11 cellular contexts compared by ENCODE assay signal in the genomic region with DNA sequence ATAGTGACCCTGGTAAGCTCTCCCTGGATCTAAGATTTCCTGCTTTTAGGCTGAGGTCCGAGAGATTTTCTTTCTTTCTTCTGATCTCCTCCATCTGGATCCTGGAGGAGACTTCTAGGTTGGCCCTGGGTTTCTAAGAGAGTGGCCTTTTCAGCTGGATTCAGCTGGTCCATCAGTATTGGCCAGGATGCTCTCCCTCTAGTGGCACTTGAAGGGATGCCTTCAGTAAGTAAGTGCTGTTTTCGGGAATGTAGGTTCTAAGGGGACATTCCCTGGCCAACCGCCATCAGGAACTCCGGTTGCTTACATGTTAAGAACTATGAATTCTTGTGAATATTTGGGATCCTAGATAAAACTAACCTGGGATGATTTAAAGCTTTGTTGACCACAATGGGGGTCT. TPM values are rescaled to one million over a fixed set of nuclear protein-coding genes. Genes with fewer than 3 reads are reported as not detected.
DNase-seq lines count a peak whose midpoint lies in the region; ATAC-seq and TF ChIP-seq lines count a peak whose summit lies in the region.
"Had no signal": no experiment of that assay in that cellular context is flagged by ENCODE, and none has a peak within 500 bp of the region (broad histone marks: within the 10 kb centered on the region; RNA-seq: fewer than 3 reads in every experiment).

No MANE protein-coding gene starts in this region.

- H3K4me1 ChIP-seq in right lobe of liver: no peaks in the 10 kb centered on the region

- POLR2A ChIA-PET in T-cell (lab: Charles Lee): interaction anchor here in 1 of 2 donors (0.5 kb wide), 1 partner anchor 957 kb away, joined by 3 read pairs; no protein-coding TSS in a partner anchor

- intact Hi-C loops in right lobe of liver (cut with DNase I): no loop called here

- 37% methylated on average over 4 of the region's 4 CpGs for WGBS in right lobe of liver (ENCODE audit: insufficient coverage, low coverage, low lambda C conversion rate, missing lambda C conversion rate)

- H3K27ac Mint-ChIP-seq in T-cell: no peak overlapping the region
- H3K27ac Mint-ChIP-seq: activated T-helper 17 cell treated with anti-CD3 and anti-CD28 coated beads, Interleukin-2, amount 50 U/mL, for 72 hours; stimulated activated naive CD8-positive, alpha-beta T cell treated with anti-CD3 and anti-CD28 coated beads, Interleukin-15, Interleukin-2, amounts not matched to agents 100 ng/mL and 50 ng/mL, for 24 hours had no signal

- in situ Hi-C loops in KBM-7 (cut with MboI; ENCODE audit: low pct_unique_long_range_greater_than_20kb, low sequenced_read_pairs): no loop called here

- H3K4me3 Mint-ChIP-seq in T-cell: no peak overlapping the region
- H3K4me3 Mint-ChIP-seq: activated T-helper 17 cell treated with anti-CD3 and anti-CD28 coated beads, Interleukin-2, amount 50 U/mL, for 72 hours; stimulated activated naive CD8-positive, alpha-beta T cell treated with anti-CD3 and anti-CD28 coated beads, Interleukin-15, Interleukin-2, amounts not matched to agents 100 ng/mL and 50 ng/mL, for 24 hours had no signal

- H3K36me3 Mint-ChIP-seq in T-cell: no peaks in the 10 kb centered on the region

- no peaks in the 10 kb centered on the region for H3K36me3 ChIP-seq in right lobe of liver

- no peaks in the 10 kb centered on the region for H3K9me3 ChIP-seq in right lobe of liver

- peaks cover 0 to 7% of the 10 kb centered on the region in 2 donors for H3K27me3 Mint-ChIP-seq in T-cell
- H3K27me3 Mint-ChIP-seq: stimulated activated naive CD8-positive, alpha-beta T cell treated with anti-CD3 and anti-CD28 coated beads, Interleukin-15, Interleukin-2, amounts not matched to agents 100 ng/mL and 50 ng/mL, for 24 hours had no signal

- ATAC-seq in right lobe of liver (peak; percentile 76 to 85 (median 80)), GM19035 (IDR thresholded peaks at IDR 0.05; ENCODE audit: unreplicated experiment) (no peak), T-cell (replicated peaks in 1 of 4) (no peak), GM18868 (IDR thresholded peaks at IDR 0.05; ENCODE audit: unreplicated experiment) (no peak)
- ATAC-seq: activated T-helper 17 cell treated with anti-CD3 and anti-CD28 coated beads, Interleukin-2, amount 50 U/mL, for 72 hours; right cardiac atrium had no signal

- H3K9me3 Mint-ChIP-seq in T-cell: no peaks in the 10 kb centered on the region
- H3K9me3 Mint-ChIP-seq: stimulated activated naive CD8-positive, alpha-beta T cell treated with anti-CD3 and anti-CD28 coated beads, Interleukin-15, Interleukin-2, amounts not matched to agents 100 ng/mL and 50 ng/mL, for 24 hours had no signal

- CTCF ChIA-PET in T-cell (lab: Charles Lee): no interaction called here

- no peak overlapping the region for H3K4me3 ChIP-seq in right lobe of liver

- peak; percentile 31 to 68 (median 56) for TF ChIP-seq CTCF in right lobe of liver (IDR thresholded peaks at IDR 0.05)

- no peak overlapping the region for H3K27ac ChIP-seq in right lobe of liver

- no peak for TF ChIP-seq POLR2A in right lobe of liver (IDR thresholded peaks at IDR 0.05)

- peak; percentile 8 for DNase-seq in DMS53 treated with DMSO at 0.1 percent for 48 hours (lab: John Stamatoyannopoulos, UW; ENCODE audit: unreplicated experiment)
- DNase-seq in KBM-7: peak; percentile 9
- peak; percentile 38 for DNase-seq in amniotic epithelial cell (ENCODE audit: low read depth)
- DNase-seq in right lobe of liver: peak in 2 of 3 donors; percentile 15 to 35
- DNase-seq in T-cell: no peak
- DNase-seq in NOMO-1 treated with DMSO at 0.1 percent for 48 hours (lab: John Stamatoyannopoulos, UW; ENCODE audit: unreplicated experiment): no peak
- DNase-seq: right cardiac atrium had no signal

- H3K27me3 ChIP-seq in right lobe of liver: no peaks in the 10 kb centered on the region

- H3K4me1 Mint-ChIP-seq in T-cell: no peaks in the 10 kb centered on the region
- H3K4me1 Mint-ChIP-seq: activated T-helper 17 cell treated with anti-CD3 and anti-CD28 coated beads, Interleukin-2, amount 50 U/mL, for 72 hours had no signal

RNA-seq across cellular contexts. Expression of a gene that starts 56.9 kb away (rescaled TPM):
- 10 to 100 TPM in 2 of 6 experiments, under 1 TPM in 4; 0.06 to 29.1 (median 0.25) TPM for total RNA-seq in right lobe of liver
- total RNA-seq in T-cell: not detected
- total RNA-seq: activated T-helper 17 cell treated with anti-CD3 and anti-CD28 coated beads, Interleukin-2, amount 50 U/mL, for 72 hours; right cardiac atrium had no signal

Comparison
In these comparisons a context has a peak if more than half of its experiments do, and no peak if none do; other contexts are left out.
1. DNase-seq: peak in DMS53 treated with DMSO at 0.1 percent for 48 hours (single experiment), KBM-7 (single experiment), amniotic epithelial cell (single experiment) and right lobe of liver (2 of 3); none in T-cell (0 of 34) and NOMO-1 treated with DMSO at 0.1 percent for 48 hours (single experiment).
2. ATAC-seq: peak in right lobe of liver (4 of 4); none in GM19035 (single experiment), T-cell (0 of 4) and GM18868 (single experiment).